In the genomic region with DNA sequence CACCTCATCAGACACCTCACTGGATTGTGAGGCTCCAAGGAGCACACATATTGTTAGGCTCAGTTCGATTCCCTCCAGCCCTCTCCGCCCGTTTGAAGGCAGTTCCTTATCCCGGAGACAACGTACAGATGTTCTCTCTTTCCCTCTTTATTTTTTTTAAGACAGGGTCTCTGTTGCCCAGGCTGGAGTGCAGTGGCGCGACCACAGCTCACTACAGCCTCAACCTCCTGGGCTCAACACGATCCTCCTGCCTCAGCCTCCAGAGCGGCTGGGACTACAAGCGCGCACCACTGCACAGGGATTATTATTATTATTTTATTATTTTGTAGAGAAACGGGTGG, we compare ENCODE assay signal across 8 cellular contexts. TPM values are rescaled to one million over a fixed set of nuclear protein-coding genes. Genes with fewer than 3 reads are reported as not detected.
DNase-seq lines count a peak whose midpoint lies in the region; ATAC-seq and TF ChIP-seq lines count a peak whose summit lies in the region.

No MANE protein-coding gene starts in this region.

- no peaks in the 10 kb centered on the region for H3K27me3 ChIP-seq in thoracic aorta (replicated peaks; ENCODE audit: insufficient read depth)

- H3K9me3 ChIP-seq in thoracic aorta: no peaks in the 10 kb centered on the region

- H3K27ac ChIP-seq in thoracic aorta: no peak overlapping the region

- H3K36me3 Mint-ChIP-seq in activated naive CD4-positive, alpha-beta T cell treated with anti-CD3 and anti-CD28 coated beads, Interleukin-2, amount 50 U/mL, for 72 hours: peaks cover 10% of the 10 kb centered on the region in 2 donors

- no peaks in the 10 kb centered on the region for H3K9me3 Mint-ChIP-seq in activated naive CD4-positive, alpha-beta T cell treated with anti-CD3 and anti-CD28 coated beads, Interleukin-2, amount 50 U/mL, for 72 hours

- peak overlapping the region; percentile 93 for H3K4me3 ChIP-seq in thoracic aorta

- no peaks in the 10 kb centered on the region for H3K36me3 ChIP-seq in thoracic aorta

- no peak for TF ChIP-seq CTCF in thoracic aorta (IDR thresholded peaks at IDR 0.05)

- peaks cover 11 to 16% of the 10 kb centered on the region in 2 donors for H3K4me1 ChIP-seq in thoracic aorta (ENCODE audit: control insufficient read depth in 1 of 2, low read depth in 2 of 2)

- peak overlapping the region; percentile 96 for H3K27ac Mint-ChIP-seq in activated naive CD4-positive, alpha-beta T cell treated with anti-CD3 and anti-CD28 coated beads, Interleukin-2, amount 50 U/mL, for 72 hours

- peak; percentile 63 for DNase-seq in activated CD8-positive, alpha-beta memory T cell treated with anti-CD3 and anti-CD28 coated beads for 24 hours
- DNase-seq in activated CD8-positive, alpha-beta memory T cell treated with anti-CD3 and anti-CD28 coated beads, Interleukin-2, amount 50 U/mL, for 4 hours: no peak
- no peak for DNase-seq in activated naive CD4-positive, alpha-beta T cell treated with anti-CD3 and anti-CD28 coated beads, Interleukin-2, amount 50 U/mL, for 72 hours (ENCODE audit: low spot score in 2 of 2)
- DNase-seq in left kidney (ENCODE audit: low read depth, low spot score): peak; percentile 12
- no peak for DNase-seq in thoracic aorta (ENCODE audit: low spot score)
- DNase-seq in NCI-H1694 treated with DMSO at 0.1 percent for 48 hours (lab: John Stamatoyannopoulos, UW): no peak
- no peak for DNase-seq in NCI-H524 treated with DMSO at 0.1 percent for 48 hours (lab: John Stamatoyannopoulos, UW)

- ATAC-seq in activated naive CD4-positive, alpha-beta T cell treated with anti-CD3 and anti-CD28 coated beads, Interleukin-2, amount 50 U/mL, for 72 hours: peak in 1 of 2 donors; percentile 3
- ATAC-seq in thoracic aorta (ENCODE audit: insufficient number of reproducible peaks, low FRiP score, low read depth) (no peak), HG03095 (IDR thresholded peaks at IDR 0.05; ENCODE audit: unreplicated experiment) (no peak)

RNA-seq across cellular contexts. Expression of a gene that starts 0.7 kb away (rescaled TPM):
- total RNA-seq in activated naive CD4-positive, alpha-beta T cell treated with anti-CD3 and anti-CD28 coated beads, Interleukin-2, amount 50 U/mL, for 72 hours: 100 to 1,000 TPM in 1 of 2 donors, 10 to 100 TPM in 1; 67.4 to 134 TPM
- total RNA-seq in thoracic aorta: under 1 TPM; 0.27 to 0.99 TPM

RNA-seq across cellular contexts. Expression of a gene that starts 14.7 kb away (rescaled TPM):
- total RNA-seq in activated naive CD4-positive, alpha-beta T cell treated with anti-CD3 and anti-CD28 coated beads, Interleukin-2, amount 50 U/mL, for 72 hours: not detected
- not detected for total RNA-seq in thoracic aorta

RNA-seq across cellular contexts. Expression of a gene that starts 24.4 kb away (rescaled TPM):
- under 1 TPM; 0.06 to 0.11 TPM for total RNA-seq in activated naive CD4-positive, alpha-beta T cell treated with anti-CD3 and anti-CD28 coated beads, Interleukin-2, amount 50 U/mL, for 72 hours
- total RNA-seq in thoracic aorta: 1 to 10 TPM in 1 of 2 donors, under 1 TPM in 1; 0.68 to 1.5 TPM

RNA-seq across cellular contexts. Expression of a gene that starts 27.4 kb away (rescaled TPM):
- total RNA-seq in activated naive CD4-positive, alpha-beta T cell treated with anti-CD3 and anti-CD28 coated beads, Interleukin-2, amount 50 U/mL, for 72 hours: not detected
- total RNA-seq in thoracic aorta: 1 to 10 TPM in 1 of 2 donors, not detected in 1; 2.5 TPM

RNA-seq across cellular contexts. Expression of a gene that starts 44.9 kb away (rescaled TPM):
- total RNA-seq in activated naive CD4-positive, alpha-beta T cell treated with anti-CD3 and anti-CD28 coated beads, Interleukin-2, amount 50 U/mL, for 72 hours: 10 to 100 TPM; 14.3 to 20.8 TPM
- total RNA-seq in thoracic aorta: 10 to 100 TPM; 11.5 to 31.4 TPM

Comparison
In these comparisons a context has a peak if more than half of its experiments do, and no peak if none do; other contexts are left out.
1. DNase-seq: peak in activated CD8-positive, alpha-beta memory T cell treated with anti-CD3 and anti-CD28 coated beads for 24 hours (single experiment) and left kidney (single experiment); none in activated CD8-positive, alpha-beta memory T cell treated with anti-CD3 and anti-CD28 coated beads, Interleukin-2, amount 50 U/mL, for 4 hours (single experiment), activated naive CD4-positive, alpha-beta T cell treated with anti-CD3 and anti-CD28 coated beads, Interleukin-2, amount 50 U/mL, for 72 hours (0 of 2), thoracic aorta (single experiment), NCI-H1694 treated with DMSO at 0.1 percent for 48 hours (single experiment) and NCI-H524 treated with DMSO at 0.1 percent for 48 hours (single experiment).
2. RNA of a gene that starts 0.7 kb away (total RNA-seq): 67.4 to 134 TPM in activated naive CD4-positive, alpha-beta T cell treated with anti-CD3 and anti-CD28 coated beads, Interleukin-2, amount 50 U/mL, for 72 hours; 0.27 to 0.99 TPM in thoracic aorta; every median in the first group is over 10 times any median in the second.